ENCODE assay signal across 8 cellular contexts in genomic region chr17:63841350-63842172, GRCh38. TPM values are rescaled to one million over a fixed set of nuclear protein-coding genes. Genes with fewer than 3 reads are reported as not detected.
A peak's percentile ranks its signal among the peaks of the same experiment; 100 is the strongest.
DNase-seq lines count a peak whose midpoint lies in the region; ATAC-seq and TF ChIP-seq lines count a peak whose summit lies in the region.

No MANE protein-coding gene starts in this region.

- POLR2A ChIA-PET in CD8-positive, alpha-beta memory T cell (lab: Charles Lee): interaction anchor here (0.9 to 6.9 kb wide), 4 partner anchors 12 to 147 kb away, joined by 4 to 73 read pairs (median 4); partner anchors contain the start of genes CCDC47, DDX42, FTSJ3 and PSMC5

- H3K4me3 Mint-ChIP-seq in CD8-positive, alpha-beta memory T cell: peak overlapping the region; percentile 91 to 97 (median 94)
- H3K4me3 Mint-ChIP-seq in activated T-cell treated with anti-CD3 and anti-CD28 coated beads, Interleukin-2, amount 50 U/mL, for 72 hours: peak overlapping the region; percentile 97 to 99
- H3K4me3 Mint-ChIP-seq in neural crest cell: peak overlapping the region; percentile 99

- H3K36me3 Mint-ChIP-seq in CD8-positive, alpha-beta memory T cell: peaks cover 0 to 21% (median 0%) of the 10 kb centered on the region in 3 donors
- peaks cover 4 to 7% of the 10 kb centered on the region in 2 donors for H3K36me3 Mint-ChIP-seq in activated T-cell treated with anti-CD3 and anti-CD28 coated beads, Interleukin-2, amount 50 U/mL, for 72 hours (ENCODE audit: insufficient read depth in 2 of 2)
- no peaks in the 10 kb centered on the region for H3K36me3 Mint-ChIP-seq in neural crest cell (ENCODE audit: low read depth)

- H3K27ac Mint-ChIP-seq in CD8-positive, alpha-beta memory T cell: peak overlapping the region; percentile 84 to 97 (median 94)
- H3K27ac Mint-ChIP-seq in activated T-cell treated with anti-CD3 and anti-CD28 coated beads, Interleukin-2, amount 50 U/mL, for 72 hours: peak overlapping the region; percentile 96
- peak overlapping the region; percentile 98 for H3K27ac Mint-ChIP-seq in neural crest cell (ENCODE audit: unreplicated experiment)

- CTCF ChIA-PET in CD8-positive, alpha-beta memory T cell (lab: Charles Lee): interaction anchor here (1.4 to 6.8 kb wide), 2 partner anchors 8 to 13 kb away, joined by 5 to 48 read pairs; partner anchors contain the start of genes FTSJ3 and PSMC5

- H3K27ac ChIP-seq in CD8-positive, alpha-beta memory T cell (ENCODE audit: low read depth, low read length): peak overlapping the region; percentile 88
- peak overlapping the region; percentile 50; the same call in 1 of the 2 replicates for H3K27ac ChIP-seq in HUES6 (ENCODE audit: low read depth, low read length)

- H3K4me3 ChIP-seq in CD8-positive, alpha-beta memory T cell (ENCODE audit: low read length): peak overlapping the region; percentile 69
- H3K4me3 ChIP-seq in HUES6 (ENCODE audit: low read depth, low read length): peak overlapping the region; percentile 88

- no peak for ATAC-seq in activated T-cell treated with anti-CD3 and anti-CD28 coated beads, Interleukin-2, amount 50 U/mL, for 72 hours (replicated peaks in 1 of 2)
- ATAC-seq in GM19035 (IDR thresholded peaks at IDR 0.05; ENCODE audit: unreplicated experiment) (no peak), HG03159 (IDR thresholded peaks at IDR 0.05; ENCODE audit: unreplicated experiment) (no peak)

- peak overlapping the region; percentile 87 for H3K9ac ChIP-seq in HUES6 (ENCODE audit: low read length)

- H3K4me1 Mint-ChIP-seq in CD8-positive, alpha-beta memory T cell: peaks cover 34 to 50% (median 47%) of the 10 kb centered on the region in 3 donors
- H3K4me1 Mint-ChIP-seq in activated T-cell treated with anti-CD3 and anti-CD28 coated beads, Interleukin-2, amount 50 U/mL, for 72 hours (ENCODE audit: low read depth): peaks cover 41% of the 10 kb centered on the region
- H3K4me1 Mint-ChIP-seq in neural crest cell: peaks cover 35% of the 10 kb centered on the region

- H3K4me1 ChIP-seq in CD8-positive, alpha-beta memory T cell (ENCODE audit: insufficient read depth, low read length): peaks cover 44% of the 10 kb centered on the region
- peaks cover 31% of the 10 kb centered on the region for H3K4me1 ChIP-seq in HUES6 (ENCODE audit: control insufficient read depth, insufficient read depth, low read length)

- DNase-seq in CD8-positive, alpha-beta memory T cell: no peak
- DNase-seq in activated T-cell treated with anti-CD3 and anti-CD28 coated beads, Interleukin-2, amount 50 U/mL, for 72 hours: peak in 1 of 2 donors; percentile 27
- DNase-seq in foreskin melanocyte (peak; percentile 39), neural crest cell (ENCODE audit: low read depth, low spot score) (peak; percentile 25), NCI-H1930 (lab: John Stamatoyannopoulos, UW) (no peak)

- no peaks in the 10 kb centered on the region for H3K27me3 ChIP-seq in CD8-positive, alpha-beta memory T cell (ENCODE audit: insufficient read depth, low read length, poor library complexity, severe bottlenecking)
- no peaks in the 10 kb centered on the region for H3K27me3 ChIP-seq in HUES6 (ENCODE audit: control insufficient read depth, insufficient read depth, low read length)

- H3K9me3 Mint-ChIP-seq in CD8-positive, alpha-beta memory T cell: no peaks in the 10 kb centered on the region
- H3K9me3 Mint-ChIP-seq in activated T-cell treated with anti-CD3 and anti-CD28 coated beads, Interleukin-2, amount 50 U/mL, for 72 hours: no peaks in the 10 kb centered on the region
- no peaks in the 10 kb centered on the region for H3K9me3 Mint-ChIP-seq in neural crest cell

- no peaks in the 10 kb centered on the region for H3K9me3 ChIP-seq in CD8-positive, alpha-beta memory T cell (ENCODE audit: low read length)
- no peaks in the 10 kb centered on the region for H3K9me3 ChIP-seq in HUES6 (ENCODE audit: control insufficient read depth, insufficient read depth, low read depth, low read length)

- no peaks in the 10 kb centered on the region for H3K27me3 Mint-ChIP-seq in CD8-positive, alpha-beta memory T cell
- H3K27me3 Mint-ChIP-seq in activated T-cell treated with anti-CD3 and anti-CD28 coated beads, Interleukin-2, amount 50 U/mL, for 72 hours (ENCODE audit: low read depth): no peaks in the 10 kb centered on the region
- H3K27me3 Mint-ChIP-seq in neural crest cell (ENCODE audit: low read depth): no peaks in the 10 kb centered on the region

- peaks cover 4% of the 10 kb centered on the region for H3K36me3 ChIP-seq in CD8-positive, alpha-beta memory T cell (ENCODE audit: insufficient read depth, low read length)
- peaks cover 8% of the 10 kb centered on the region for H3K36me3 ChIP-seq in HUES6 (ENCODE audit: control insufficient read depth, insufficient read depth, low read length)

- TF ChIP-seq CTCF in neural crest cell (conservative IDR thresholded peaks at IDR 0.05): no peak

RNA-seq across cellular contexts. Expression of gene SMARCD2, which starts 0.9 kb away (rescaled TPM):
- 100 to 1,000 TPM in 1 of 2 experiments, 10 to 100 TPM in 1; 96.8 to 107 TPM for total RNA-seq in CD8-positive, alpha-beta memory T cell
- 121 TPM for polyA plus RNA-seq in CD8-positive, alpha-beta memory T cell
- 100 to 1,000 TPM; 103 to 121 TPM for total RNA-seq in activated T-cell treated with anti-CD3 and anti-CD28 coated beads, Interleukin-2, amount 50 U/mL, for 72 hours
- 43.0 and 45.5 TPM in 2 replicates for total RNA-seq in neural crest cell

RNA-seq across cellular contexts. Expression of gene FTSJ3, which starts 14.1 kb away (rescaled TPM):
- total RNA-seq in CD8-positive, alpha-beta memory T cell: 100 to 1,000 TPM in 1 of 2 experiments, 10 to 100 TPM in 1; 98.1 to 102 TPM
- polyA plus RNA-seq in CD8-positive, alpha-beta memory T cell: 34.8 TPM
- 10 to 100 TPM; 36.0 to 42.3 TPM for total RNA-seq in activated T-cell treated with anti-CD3 and anti-CD28 coated beads, Interleukin-2, amount 50 U/mL, for 72 hours
- total RNA-seq in neural crest cell: 57.4 and 59.9 TPM in 2 replicates

RNA-seq across cellular contexts. Expression of gene PSMC5, which starts 14.3 kb away (rescaled TPM):
- total RNA-seq in CD8-positive, alpha-beta memory T cell: 100 to 1,000 TPM; 208 to 212 TPM
- 201 TPM for polyA plus RNA-seq in CD8-positive, alpha-beta memory T cell
- total RNA-seq in activated T-cell treated with anti-CD3 and anti-CD28 coated beads, Interleukin-2, amount 50 U/mL, for 72 hours: 100 to 1,000 TPM; 144 to 161 TPM
- 170 and 178 TPM in 2 replicates for total RNA-seq in neural crest cell

RNA-seq across cellular contexts. Expression of gene CSH2, which starts 31.9 kb away (rescaled TPM):
- not detected for total RNA-seq in CD8-positive, alpha-beta memory T cell
- not detected for polyA plus RNA-seq in CD8-positive, alpha-beta memory T cell
- total RNA-seq in activated T-cell treated with anti-CD3 and anti-CD28 coated beads, Interleukin-2, amount 50 U/mL, for 72 hours: not detected
- not detected in 2 replicates for total RNA-seq in neural crest cell

RNA-seq across cellular contexts. Expression of gene GH2, which starts 40.2 kb away (rescaled TPM):
- not detected for total RNA-seq in CD8-positive, alpha-beta memory T cell
- not detected for polyA plus RNA-seq in CD8-positive, alpha-beta memory T cell
- not detected for total RNA-seq in activated T-cell treated with anti-CD3 and anti-CD28 coated beads, Interleukin-2, amount 50 U/mL, for 72 hours
- total RNA-seq in neural crest cell: not detected in 2 replicates

Comparison
In these comparisons a context has a peak if more than half of its experiments do, and no peak if none do; other contexts are left out.
1. DNase-seq: peak in foreskin melanocyte (single experiment) and neural crest cell (single experiment); none in CD8-positive, alpha-beta memory T cell (0 of 5) and NCI-H1930 (0 of 2).
2. Peak in every context shown above with its lines, with median percentiles within 50 percentile points of each other: H3K27ac Mint-ChIP-seq and H3K4me3 Mint-ChIP-seq.